1 cellular context compared by ENCODE assay signal in the genomic region with DNA sequence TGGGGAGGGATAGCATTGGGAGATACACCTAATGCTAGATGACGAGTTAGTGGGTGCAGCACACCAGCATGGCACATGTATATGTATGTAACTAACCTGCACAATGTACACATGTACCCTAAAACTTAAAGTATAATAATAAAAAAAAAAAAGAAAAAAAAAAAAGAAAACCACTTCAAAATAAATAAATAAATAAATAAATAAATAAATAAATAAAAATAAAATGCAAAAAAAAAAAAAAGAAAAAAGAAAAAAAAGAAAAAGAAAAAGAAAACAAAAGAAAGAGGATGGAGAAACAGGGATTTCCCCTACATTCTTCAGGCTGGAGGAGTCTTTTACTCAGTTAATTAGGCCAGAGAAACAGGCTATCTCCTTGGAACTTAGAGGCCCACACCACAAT.
TF ChIP-seq lines count a peak whose summit lies in the region.

No MANE protein-coding gene starts in this region.

TF ChIP-seq in HEK293, 187 proteins besides CTCF, POLR2A, EP300 and RAD21 (continued from another document):
- TF ChIP-seq, protein P1, sequence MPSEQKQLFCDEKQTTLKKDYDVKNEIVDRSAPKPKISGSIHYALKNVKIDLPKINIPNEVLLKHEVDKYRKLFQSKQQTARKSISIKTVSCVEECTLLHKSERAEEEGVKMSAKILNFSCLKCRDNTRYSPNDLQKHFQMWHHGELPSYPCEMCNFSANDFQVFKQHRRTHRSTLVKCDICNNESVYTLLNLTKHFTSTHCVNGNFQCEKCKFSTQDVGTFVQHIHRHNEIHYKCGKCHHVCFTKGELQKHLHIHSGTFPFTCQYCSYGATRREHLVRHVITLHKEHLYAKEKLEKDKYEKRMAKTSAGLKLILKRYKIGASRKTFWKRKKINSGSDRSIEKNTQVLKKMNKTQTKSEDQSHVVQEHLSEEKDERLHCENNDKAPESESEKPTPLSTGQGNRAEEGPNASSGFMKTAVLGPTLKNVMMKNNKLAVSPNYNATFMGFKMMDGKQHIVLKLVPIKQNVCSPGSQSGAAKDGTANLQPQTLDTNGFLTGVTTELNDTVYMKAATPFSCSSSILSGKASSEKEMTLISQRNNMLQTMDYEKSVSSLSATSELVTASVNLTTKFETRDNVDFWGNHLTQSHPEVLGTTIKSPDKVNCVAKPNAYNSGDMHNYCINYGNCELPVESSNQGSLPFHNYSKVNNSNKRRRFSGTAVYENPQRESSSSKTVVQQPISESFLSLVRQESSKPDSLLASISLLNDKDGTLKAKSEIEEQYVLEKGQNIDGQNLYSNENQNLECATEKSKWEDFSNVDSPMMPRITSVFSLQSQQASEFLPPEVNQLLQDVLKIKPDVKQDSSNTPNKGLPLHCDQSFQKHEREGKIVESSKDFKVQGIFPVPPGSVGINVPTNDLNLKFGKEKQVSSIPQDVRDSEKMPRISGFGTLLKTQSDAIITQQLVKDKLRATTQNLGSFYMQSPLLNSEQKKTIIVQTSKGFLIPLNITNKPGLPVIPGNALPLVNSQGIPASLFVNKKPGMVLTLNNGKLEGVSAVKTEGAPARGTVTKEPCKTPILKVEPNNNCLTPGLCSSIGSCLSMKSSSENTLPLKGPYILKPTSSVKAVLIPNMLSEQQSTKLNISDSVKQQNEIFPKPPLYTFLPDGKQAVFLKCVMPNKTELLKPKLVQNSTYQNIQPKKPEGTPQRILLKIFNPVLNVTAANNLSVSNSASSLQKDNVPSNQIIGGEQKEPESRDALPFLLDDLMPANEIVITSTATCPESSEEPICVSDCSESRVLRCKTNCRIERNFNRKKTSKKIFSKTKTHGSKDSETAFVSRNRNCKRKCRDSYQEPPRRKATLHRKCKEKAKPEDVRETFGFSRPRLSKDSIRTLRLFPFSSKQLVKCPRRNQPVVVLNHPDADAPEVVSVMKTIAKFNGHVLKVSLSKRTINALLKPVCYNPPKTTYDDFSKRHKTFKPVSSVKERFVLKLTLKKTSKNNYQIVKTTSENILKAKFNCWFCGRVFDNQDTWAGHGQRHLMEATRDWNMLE (tag by site-specific recombination; conservative IDR thresholded peaks at IDR 0.05; ENCODE audit: low read depth) = peak; percentile 92
- TF ChIP-seq ZNF394 (tag by site-specific recombination; IDR thresholded peaks at IDR 0.05; ENCODE audit: borderline replicate concordance) (peak; percentile 49; the same call in 1 of the 2 replicates), AEBP2 (tag by site-specific recombination; IDR thresholded peaks at IDR 0.05; ENCODE audit: borderline replicate concordance) (0 out of 2 replicates have a peak, but pooled peaks have one; percentile 33), ZNF623 (tag by site-specific recombination; IDR thresholded peaks at IDR 0.05) (peak; percentile 69), ZNF555 (tag by site-specific recombination; conservative IDR thresholded peaks at IDR 0.05) (peak; percentile 33), ZNF560 (tag by site-specific recombination; IDR thresholded peaks at IDR 0.05; ENCODE audit: borderline replicate concordance) (peak; percentile 45; the same call in 1 of the 2 replicates), ZNF426 (tag by site-specific recombination; IDR thresholded peaks at IDR 0.05) (peak; percentile 41), ZNF140 (tag by site-specific recombination; IDR thresholded peaks at IDR 0.05) (peak; percentile 61; the same call in 1 of the 2 replicates), ZNF510 (tag by site-specific recombination; IDR thresholded peaks at IDR 0.05; ENCODE audit: insufficient replicate concordance) (peak; percentile 73), ZNF558 (tag by site-specific recombination; IDR thresholded peaks at IDR 0.05) (peak; percentile 48; the same call in 1 of the 2 replicates), ZNF629 (tag by site-specific recombination; IDR thresholded peaks at IDR 0.05) (0 out of 2 replicates have a peak, but pooled peaks have one; percentile 22)
- TF ChIP-seq, protein P2, sequence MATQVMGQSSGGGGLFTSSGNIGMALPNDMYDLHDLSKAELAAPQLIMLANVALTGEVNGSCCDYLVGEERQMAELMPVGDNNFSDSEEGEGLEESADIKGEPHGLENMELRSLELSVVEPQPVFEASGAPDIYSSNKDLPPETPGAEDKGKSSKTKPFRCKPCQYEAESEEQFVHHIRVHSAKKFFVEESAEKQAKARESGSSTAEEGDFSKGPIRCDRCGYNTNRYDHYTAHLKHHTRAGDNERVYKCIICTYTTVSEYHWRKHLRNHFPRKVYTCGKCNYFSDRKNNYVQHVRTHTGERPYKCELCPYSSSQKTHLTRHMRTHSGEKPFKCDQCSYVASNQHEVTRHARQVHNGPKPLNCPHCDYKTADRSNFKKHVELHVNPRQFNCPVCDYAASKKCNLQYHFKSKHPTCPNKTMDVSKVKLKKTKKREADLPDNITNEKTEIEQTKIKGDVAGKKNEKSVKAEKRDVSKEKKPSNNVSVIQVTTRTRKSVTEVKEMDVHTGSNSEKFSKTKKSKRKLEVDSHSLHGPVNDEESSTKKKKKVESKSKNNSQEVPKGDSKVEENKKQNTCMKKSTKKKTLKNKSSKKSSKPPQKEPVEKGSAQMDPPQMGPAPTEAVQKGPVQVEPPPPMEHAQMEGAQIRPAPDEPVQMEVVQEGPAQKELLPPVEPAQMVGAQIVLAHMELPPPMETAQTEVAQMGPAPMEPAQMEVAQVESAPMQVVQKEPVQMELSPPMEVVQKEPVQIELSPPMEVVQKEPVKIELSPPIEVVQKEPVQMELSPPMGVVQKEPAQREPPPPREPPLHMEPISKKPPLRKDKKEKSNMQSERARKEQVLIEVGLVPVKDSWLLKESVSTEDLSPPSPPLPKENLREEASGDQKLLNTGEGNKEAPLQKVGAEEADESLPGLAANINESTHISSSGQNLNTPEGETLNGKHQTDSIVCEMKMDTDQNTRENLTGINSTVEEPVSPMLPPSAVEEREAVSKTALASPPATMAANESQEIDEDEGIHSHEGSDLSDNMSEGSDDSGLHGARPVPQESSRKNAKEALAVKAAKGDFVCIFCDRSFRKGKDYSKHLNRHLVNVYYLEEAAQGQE (tag by site-specific recombination; IDR thresholded peaks at IDR 0.05) = peak; percentile 69
